ENCODE assay signal across 9 cellular contexts in genomic region chr1:226181996-226182714, GRCh38. TPM values are rescaled to one million over a fixed set of nuclear protein-coding genes. Genes with fewer than 3 reads are reported as not detected.
DNase-seq lines count a peak whose midpoint lies in the region; ATAC-seq, FAIRE-seq and TF ChIP-seq lines count a peak whose summit lies in the region.
"Had no signal": no experiment of that assay in that cellular context is flagged by ENCODE, and none has a peak within 500 bp of the region (broad histone marks: within the 10 kb centered on the region; RNA-seq: fewer than 3 reads in every experiment).

No MANE protein-coding gene starts in this region.

- ATAC-seq in GM21360 (IDR thresholded peaks at IDR 0.05; ENCODE audit: unreplicated experiment) = no peak
- ATAC-seq in GM21529 (IDR thresholded peaks at IDR 0.05; ENCODE audit: unreplicated experiment) = no peak
- ATAC-seq in HG02884 (IDR thresholded peaks at IDR 0.05; ENCODE audit: unreplicated experiment) = no peak

- 46 to 48% methylated on average over 14 of the region's 14 CpGs for WGBS in lower leg skin, 2 donors

- H3K4me3 ChIP-seq in bronchial epithelial cell (ENCODE audit: low read depth, low read length) = no peak overlapping the region
- no peak overlapping the region for H3K4me3 ChIP-seq in lower leg skin (ENCODE audit: low read depth, poor library complexity, severe bottlenecking)

- no peak for TF ChIP-seq POLR2A in lower leg skin (IDR thresholded peaks at IDR 0.05)

- TF ChIP-seq CTCF in GM10266 (IDR thresholded peaks at IDR 0.05; ENCODE audit: control insufficient read depth, insufficient read depth, low read depth, missing control alignments) = peak; percentile 42
- TF ChIP-seq CTCF in bronchial epithelial cell (IDR thresholded peaks at IDR 0.05; ENCODE audit: insufficient read depth, low read length, severe bottlenecking) = peak; percentile 54
- no peak for TF ChIP-seq CTCF in lower leg skin (IDR thresholded peaks at IDR 0.05)

- intact Hi-C loops in lower leg skin (cut with DNase I; ENCODE audit: low total_unique reads) = no loop called here

- peaks cover 1% of the 10 kb centered on the region for H3K36me3 ChIP-seq in bronchial epithelial cell (ENCODE audit: control insufficient read depth, insufficient read depth, low read length)

- FAIRE-seq in bronchial epithelial cell (lab: Jason Lieb, UNC) = no peak
- FAIRE-seq: TTC549 had no signal

- no peaks in the 10 kb centered on the region for H3K27me3 ChIP-seq in bronchial epithelial cell (ENCODE audit: control insufficient read depth, insufficient read depth, low read length)

- DNase-seq in GM10266 (ENCODE audit: extremely low spot score) (no peak), NCI-H460 (ENCODE audit: extremely low read depth, low read depth) (peak; percentile 46), bronchial epithelial cell (ENCODE audit: low read depth) (peak; percentile 57), lower leg skin (ENCODE audit: low spot score in 2 of 2) (peak; percentile 43 to 89), NCI-H2171 (lab: John Stamatoyannopoulos, UW) (no peak)

RNA-seq across cellular contexts. Expression of gene ACBD3, which starts 4.4 kb away (rescaled TPM):
- total RNA-seq in NCI-H460 (2014; rRNA removed; shearing (Covaris generic)) = 50.2 and 59.0 TPM in 2 replicates
- 22.4 and 23.5 TPM in 2 replicates for polyA plus RNA-seq in NCI-H460 (2014; cell fraction: nucleus; rRNA removed)
- total RNA-seq in bronchial epithelial cell (58.2 and 78.7 TPM in 2 replicates), lower leg skin (10 to 100 TPM; 39.7 to 57.6 (median 49.9) TPM)

RNA-seq across cellular contexts. Expression of gene MIXL1, which starts 41.3 kb away (rescaled TPM):
- total RNA-seq in NCI-H460 (2014; rRNA removed; shearing (Covaris generic)) = not detected in 2 replicates
- not detected in 2 replicates for polyA plus RNA-seq in NCI-H460 (2014; cell fraction: nucleus; rRNA removed)
- total RNA-seq in bronchial epithelial cell (not detected in 2 replicates), lower leg skin (not detected)

Comparison
In these comparisons a context has a peak if more than half of its experiments do, and no peak if none do; other contexts are left out.
1. DNase-seq: peak in NCI-H460 (single experiment), bronchial epithelial cell (single experiment) and lower leg skin (2 of 2); none in GM10266 (single experiment) and NCI-H2171 (single experiment).
2. CTCF ChIP-seq: peak in GM10266 (single experiment) and bronchial epithelial cell (single experiment); none in lower leg skin (0 of 3).